In genomic region chr19:53520163-53520546, GRCh38 we compare ENCODE assay signal across 8 cellular contexts.
DNase-seq lines count a peak whose midpoint lies in the region; ATAC-seq lines count a peak whose summit lies in the region.

No MANE protein-coding gene starts in this region.

- H3K27ac Mint-ChIP-seq in T-helper 2 cell treated with Interferon-gamma antibody and Interleukin-4, amounts not matched to agents 5 μg/mL and 100 μg/mL, for 36 hours: peak overlapping the region; percentile 86

- H3K4me3 ChIP-seq in adipocyte (ENCODE audit: low read length) (peak overlapping the region; percentile 88), subcutaneous abdominal adipose tissue (ENCODE audit: low read depth in 1 of 5, low read length in 5 of 5) (peak overlapping the region; percentile 53 to 78 (median 73))

- H3K27ac ChIP-seq in layer of hippocampus (ENCODE audit: low read depth, low read length): peak overlapping the region; percentile 92
- H3K27ac ChIP-seq in subcutaneous abdominal adipose tissue (ENCODE audit: low read depth, low read length): peak overlapping the region; percentile 84

- H3K27me3 ChIP-seq in adipocyte (replicated peaks; ENCODE audit: control insufficient read depth, insufficient read depth, low read length) (no peaks in the 10 kb centered on the region), layer of hippocampus (ENCODE audit: control insufficient read depth, insufficient read depth, low read length) (no peaks in the 10 kb centered on the region), subcutaneous abdominal adipose tissue (ENCODE audit: control insufficient read depth in 5 of 5, insufficient read depth in 4 of 5, low read length in 5 of 5) (peaks cover 0 to 8% (median 0%) of the 10 kb centered on the region in 5 donors)

- H3K4me1 ChIP-seq in adipocyte (ENCODE audit: control insufficient read depth, insufficient read depth, low read length) (peaks cover 7% of the 10 kb centered on the region), subcutaneous abdominal adipose tissue (ENCODE audit: control insufficient read depth in 5 of 5, insufficient read depth in 5 of 5, low read length in 5 of 5) (peaks cover 7 to 32% (median 19%) of the 10 kb centered on the region in 5 donors)

- H3K9me3 ChIP-seq in adipocyte (ENCODE audit: control insufficient read depth, low read length) (no peaks in the 10 kb centered on the region), subcutaneous abdominal adipose tissue (ENCODE audit: control insufficient read depth in 5 of 5, low read length in 5 of 5) (peaks cover 0 to 5% (median 0%) of the 10 kb centered on the region in 5 donors)

- H3K9me3 Mint-ChIP-seq in T-helper 2 cell treated with Interferon-gamma antibody and Interleukin-4, amounts not matched to agents 5 μg/mL and 100 μg/mL, for 36 hours: peaks cover 29% of the 10 kb centered on the region

- H3K4me3 Mint-ChIP-seq in T-helper 2 cell treated with Interferon-gamma antibody and Interleukin-4, amounts not matched to agents 5 μg/mL and 100 μg/mL, for 36 hours: peak overlapping the region; percentile 98

- H3K36me3 ChIP-seq in adipocyte (ENCODE audit: control insufficient read depth, insufficient read depth, low read length, severe bottlenecking): no peaks in the 10 kb centered on the region
- peaks cover 0 to 4% (median 0%) of the 10 kb centered on the region in 5 donors for H3K36me3 ChIP-seq in subcutaneous abdominal adipose tissue (ENCODE audit: control insufficient read depth in 5 of 5, insufficient read depth in 5 of 5, low read length in 5 of 5)

- no peak for DNase-seq in T-helper 2 cell treated with Interferon-gamma antibody and Interleukin-4, amounts not matched to agents 5 μg/mL and 100 μg/mL, for 36 hours (ENCODE audit: low spot score)
- DNase-seq in T-helper 2 cell (no peak), adipocyte (ENCODE audit: low read depth) (no peak), NOMO-1 treated with DMSO at 0.1 percent for 48 hours (lab: John Stamatoyannopoulos, UW; ENCODE audit: unreplicated experiment) (no peak), cerebellar cortex (ENCODE audit: low spot score) (no peak)

- no peak for ATAC-seq in GM18907 (IDR thresholded peaks at IDR 0.05; ENCODE audit: unreplicated experiment)

- no peaks in the 10 kb centered on the region for H3K27me3 Mint-ChIP-seq in T-helper 2 cell treated with Interferon-gamma antibody and Interleukin-4, amounts not matched to agents 5 μg/mL and 100 μg/mL, for 36 hours (ENCODE audit: low read depth)

- peaks cover 31% of the 10 kb centered on the region for H3K36me3 Mint-ChIP-seq in T-helper 2 cell treated with Interferon-gamma antibody and Interleukin-4, amounts not matched to agents 5 μg/mL and 100 μg/mL, for 36 hours (ENCODE audit: low read depth)

- peaks cover 13% of the 10 kb centered on the region for H3K4me1 Mint-ChIP-seq in T-helper 2 cell treated with Interferon-gamma antibody and Interleukin-4, amounts not matched to agents 5 μg/mL and 100 μg/mL, for 36 hours (ENCODE audit: low read depth)

- H3K9ac ChIP-seq in adipocyte (ENCODE audit: low read length) (peak overlapping the region; percentile 88), subcutaneous abdominal adipose tissue (ENCODE audit: low read length in 5 of 5) (peak overlapping the region; percentile 2 to 99 (median 47))
